In the genomic region with DNA sequence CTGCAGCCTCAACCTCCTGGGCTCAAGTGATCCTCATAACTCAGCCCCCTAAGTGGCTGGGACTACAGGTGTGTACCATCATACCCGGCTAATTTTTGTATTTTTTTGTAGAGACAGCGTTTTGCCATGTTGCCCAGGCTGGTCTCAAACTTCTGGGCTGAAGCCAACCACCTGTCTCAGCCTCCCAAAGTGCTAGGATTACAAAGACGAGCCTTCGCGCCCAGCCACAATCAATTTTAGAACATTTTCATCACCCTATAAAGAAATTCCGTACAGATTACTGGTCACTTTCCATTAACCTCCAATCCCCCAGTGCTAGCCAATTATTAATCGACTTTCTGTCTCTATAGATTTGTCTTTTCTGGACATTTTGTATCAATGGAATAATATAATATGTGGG, we compare ENCODE assay signal across 4 cellular contexts.
"Had no signal": no experiment of that assay in that cellular context is flagged by ENCODE, and none has a peak within 500 bp of the region (broad histone marks: within the 10 kb centered on the region; RNA-seq: fewer than 3 reads in every experiment).

No MANE protein-coding gene starts in this region.

- DNase-seq: H9, HCEC 1CT, KBM-7 had no signal

- ATAC-seq: HepG2 had no signal
